ENCODE assay signal across 8 cellular contexts in the genomic region with DNA sequence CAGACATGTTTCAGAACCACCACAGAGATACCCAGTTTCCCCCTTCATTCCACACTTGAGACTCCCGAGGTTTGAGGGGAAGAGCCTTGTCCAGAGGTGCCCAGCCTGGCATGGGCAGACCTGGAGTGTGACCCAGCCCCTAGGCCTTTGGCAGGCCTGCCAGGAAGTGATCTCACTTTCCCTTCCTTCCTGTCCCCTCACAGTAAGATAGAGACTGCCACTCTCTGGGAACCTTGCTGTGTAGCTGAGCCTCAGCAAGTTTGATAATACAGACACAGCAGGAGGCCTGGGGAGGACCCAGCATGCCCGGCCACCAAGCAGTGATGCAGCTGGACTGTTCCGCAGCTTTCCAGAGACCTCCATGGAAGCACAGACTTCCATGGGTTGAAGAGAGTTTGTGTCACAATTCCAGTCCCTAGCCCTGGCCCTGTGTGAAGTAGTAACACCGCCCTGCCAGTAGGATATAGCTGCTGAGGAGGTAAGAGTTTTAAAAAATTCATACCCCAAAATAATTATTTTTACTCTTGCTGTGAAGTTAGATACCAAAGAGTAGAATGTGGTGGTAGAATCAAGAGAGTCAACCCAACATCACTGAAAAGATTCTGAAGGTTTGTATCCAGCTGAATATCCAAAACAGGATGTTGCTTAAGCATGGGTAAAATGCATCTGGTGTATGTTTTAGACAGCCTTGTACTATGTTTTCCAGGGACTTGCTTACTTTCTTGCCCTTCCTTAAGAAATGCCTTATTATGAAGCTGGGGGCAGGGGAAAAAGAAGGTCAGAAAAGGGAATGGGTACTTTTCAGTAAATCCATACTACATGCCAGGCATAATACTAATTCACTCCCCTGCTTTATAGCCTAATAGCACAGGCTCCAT. TPM values are rescaled to one million over a fixed set of nuclear protein-coding genes. Genes with fewer than 3 reads are reported as not detected.
DNase-seq lines count a peak whose midpoint lies in the region; ATAC-seq and TF ChIP-seq lines count a peak whose summit lies in the region.

No MANE protein-coding gene starts in this region.

- 72% methylated on average over 4 of the region's 4 CpGs for whole genome bisulfite sequencing in thymus

- intact Hi-C loops in CD14-positive monocyte (cut with micrococcal nuclease) (loop anchor here in 1 of 2 donors (10.0 kb wide), 1 partner anchor 54 kb away; no protein-coding TSS in a partner anchor), left cardiac atrium (cut with DNase I) (no loop called here)

- no peaks in the 10 kb centered on the region for H3K27me3 ChIP-seq in thymus (ENCODE audit: control insufficient read depth, insufficient read depth)

- no peak overlapping the region for H3K4me3 ChIP-seq in thymus (ENCODE audit: low read length)

- no peaks in the 10 kb centered on the region for H3K9me3 ChIP-seq in thymus (ENCODE audit: control insufficient read depth)

- peaks cover 2 to 4% of the 10 kb centered on the region in 2 donors for H3K36me3 Mint-ChIP-seq in CD14-positive monocyte

- no peaks in the 10 kb centered on the region for H3K9me3 Mint-ChIP-seq in CD14-positive monocyte

- peaks cover 0 to 1% (median 0%) of the 10 kb centered on the region in 3 donors for H3K27me3 Mint-ChIP-seq in CD14-positive monocyte (ENCODE audit: low read depth in 3 of 3)

- peak overlapping the region; percentile 32 for H3K27ac ChIP-seq in thymus (ENCODE audit: low read depth)

- peak; percentile 42 for ATAC-seq in GM21786 (IDR thresholded peaks at IDR 0.05; ENCODE audit: unreplicated experiment)
- peak; percentile 36 to 72 for ATAC-seq in left cardiac atrium
- ATAC-seq in HG03565 (IDR thresholded peaks at IDR 0.05; ENCODE audit: unreplicated experiment), result no peak

- peaks cover 71% of the 10 kb centered on the region for H3K4me1 Mint-ChIP-seq in CD14-positive monocyte

- TF ChIP-seq CTCF in CD14-positive monocyte (IDR thresholded peaks at IDR 0.05), result peak; percentile 32

- H3K27ac Mint-ChIP-seq in CD14-positive monocyte, result peak overlapping the region; percentile 82 to 91 (median 84)

- H3K4me1 ChIP-seq in thymus (ENCODE audit: control insufficient read depth, insufficient read depth, low read length), result peaks cover 8% of the 10 kb centered on the region

- no peaks in the 10 kb centered on the region for H3K36me3 ChIP-seq in thymus (ENCODE audit: control insufficient read depth, insufficient read depth)

- DNase-seq in CD14-positive monocyte (ENCODE audit: low spot score) (no peak), UCSD-AML1 (lab: John Stamatoyannopoulos, UW; ENCODE audit: unreplicated experiment) (peak; percentile 61), left cardiac atrium (peak; percentile 77), SHP77 treated with DMSO at 0.1 percent for 48 hours (lab: John Stamatoyannopoulos, UW) (no peak), NCI-H345 treated with DMSO at 0.1 percent for 48 hours (lab: John Stamatoyannopoulos, UW; ENCODE audit: unreplicated experiment) (no peak)

- H3K4me3 Mint-ChIP-seq in CD14-positive monocyte, result peak overlapping the region; percentile 59 to 81

RNA-seq across cellular contexts. Expression of a gene that starts 16.3 kb away (rescaled TPM):
- polyA plus RNA-seq in CD14-positive monocyte, result under 1 TPM; 0.67 to 0.84 TPM
- total RNA-seq in left cardiac atrium, result 100 to 1,000 TPM; 159 to 182 TPM
- 41.7 TPM for polyA plus RNA-seq in thymus

RNA-seq across cellular contexts. Expression of a gene that starts 52.8 kb away (rescaled TPM):
- polyA plus RNA-seq in CD14-positive monocyte (10 to 100 TPM; 11.1 to 15.6 TPM), thymus (61.1 TPM)
- total RNA-seq in left cardiac atrium, result 10 to 100 TPM; 11.3 to 12.2 TPM

Comparison
In these comparisons a context has a peak if more than half of its experiments do, and no peak if none do; other contexts are left out.
1. DNase-seq: peak in UCSD-AML1 (single experiment) and left cardiac atrium (single experiment); none in CD14-positive monocyte (single experiment), SHP77 treated with DMSO at 0.1 percent for 48 hours (single experiment) and NCI-H345 treated with DMSO at 0.1 percent for 48 hours (single experiment).
2. RNA of a gene that starts 16.3 kb away (polyA plus RNA-seq): 41.7 TPM in thymus (single experiment); 0.67 to 0.84 TPM in CD14-positive monocyte; every median in the first group is over 10 times any median in the second.